In the genomic region with DNA sequence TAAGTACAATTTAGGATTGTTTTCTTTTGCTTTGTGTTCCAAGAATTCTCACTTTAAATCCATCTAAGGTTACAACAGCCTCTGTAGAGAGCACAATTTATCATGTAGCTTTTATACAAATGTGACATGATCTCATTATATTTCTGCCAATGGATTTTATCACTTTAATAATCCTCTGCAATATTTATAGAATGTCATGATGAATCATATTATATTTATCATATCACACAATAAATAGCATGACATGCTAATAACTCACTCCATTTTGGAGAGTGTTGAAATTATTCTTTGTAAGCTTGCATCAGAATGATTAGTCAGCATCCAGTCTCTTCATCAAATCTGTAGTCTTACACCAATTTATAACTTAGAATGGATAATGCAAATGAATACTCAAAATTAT, we compare ENCODE assay signal across 28 cellular contexts.
DNase-seq lines count a peak whose midpoint lies in the region; ATAC-seq, FAIRE-seq and TF ChIP-seq lines count a peak whose summit lies in the region.
"Had no signal": no experiment of that assay in that cellular context is flagged by ENCODE, and none has a peak within 500 bp of the region (broad histone marks: within the 10 kb centered on the region; RNA-seq: fewer than 3 reads in every experiment).

No MANE protein-coding gene starts in this region.

- H2BK15ac ChIP-seq in IMR-90 (ENCODE audit: low read depth, low read length): no peak overlapping the region

- no peak overlapping the region for H2AFZ ChIP-seq in IMR-90 (replicated peaks; ENCODE audit: low read length, poor library complexity)

- CTCF ChIA-PET in IMR-90 (lab: Yijun Ruan, JAX): no interaction called here
- CTCF ChIA-PET in CD8-positive, alpha-beta memory T cell (lab: Charles Lee): no interaction called here

- H3K4me3 ChIP-seq in AG09309 (ENCODE audit: control insufficient read depth, low read depth, low read length) (no peak overlapping the region), IMR-90 (ENCODE audit: insufficient read depth, low read depth, low read length) (no peak overlapping the region), uterus (no peak overlapping the region)
- H3K4me3 ChIP-seq in CD8-positive, alpha-beta memory T cell (ENCODE audit: low read length): no peak overlapping the region
- H3K4me3 ChIP-seq: ascending aorta, lower lobe of right lung, prostate gland, SK-N-MC, tibial artery had no signal

- peak; percentile 23 for DNase-seq in AG09309 (ENCODE audit: low read depth)
- peak; percentile 30 for DNase-seq in IMR-90
- peak; percentile 12 for DNase-seq in RKO (ENCODE audit: low spot score)
- DNase-seq in fibroblast of gingiva (ENCODE audit: low read depth): peak; percentile 18
- no peak for DNase-seq in frontal cortex (ENCODE audit: low spot score in 2 of 2)
- no peak for DNase-seq in GF-D8 (lab: John Stamatoyannopoulos, UW)
- no peak for DNase-seq in uterus
- no peak for DNase-seq in CD8-positive, alpha-beta memory T cell
- DNase-seq: activated CD4-positive, alpha-beta memory T cell treated with anti-CD3 and anti-CD28 coated beads, Interleukin-2, amount 10 ng/mL, durations not matched to agents 7 days and 5 days; activated naive CD4-positive, alpha-beta T cell treated with Interleukin-2 at 50 U/mL for 16 hours; activated T-cell treated with anti-CD3 and anti-CD28 coated beads for 4 hours; endodermal cell; foreskin melanocyte; hypothalamus; kidney; lower lobe of right lung; NCI-H1436; NCI-H2227 treated with DMSO at 0.1 percent for 48 hours; small intestine; stimulated activated naive CD4-positive, alpha-beta T cell; T1000; tibial artery had no signal

- no peak overlapping the region for H2BK120ac ChIP-seq in IMR-90 (ENCODE audit: low read depth, low read length)

- H3K9me1 ChIP-seq in IMR-90 (ENCODE audit: insufficient read depth, low read length): no peaks in the 10 kb centered on the region

- no peak overlapping the region for H3K4ac ChIP-seq in IMR-90 (ENCODE audit: low read depth, low read length)

- no peak overlapping the region for H3K9ac ChIP-seq in IMR-90 (ENCODE audit: low read depth, low read length)
- H3K9ac ChIP-seq: KMS-11 had no signal

- H3K27me3 Mint-ChIP-seq in CD8-positive, alpha-beta memory T cell: no peaks in the 10 kb centered on the region
- H3K27me3 Mint-ChIP-seq: activated CD4-positive, alpha-beta memory T cell treated with anti-CD3 and anti-CD28 coated beads, Interleukin-2, amount 10 ng/mL, durations not matched to agents 7 days and 5 days had no signal

- 0 out of 2 replicates have a peak, but pooled peaks cover 2% of the 10 kb centered on the region for H3K4me1 ChIP-seq in IMR-90 (ENCODE audit: control insufficient read depth, insufficient read depth, low read length)
- H3K4me1 ChIP-seq in uterus: no peaks in the 10 kb centered on the region
- H3K4me1 ChIP-seq in CD8-positive, alpha-beta memory T cell (ENCODE audit: insufficient read depth, low read length): no peaks in the 10 kb centered on the region
- H3K4me1 ChIP-seq: ascending aorta, lower lobe of right lung, prostate gland had no signal

- BruUV-seq in IMR-90 (replicated peaks; lab: Mats Ljungman, UMichigan): no TSS peak

- no peaks in the 10 kb centered on the region for H3K4me1 Mint-ChIP-seq in CD8-positive, alpha-beta memory T cell
- H3K4me1 Mint-ChIP-seq: activated CD4-positive, alpha-beta memory T cell treated with anti-CD3 and anti-CD28 coated beads, Interleukin-2, amount 10 ng/mL, durations not matched to agents 7 days and 5 days; endodermal cell had no signal

- no peaks in the 10 kb centered on the region for H3K9me3 ChIP-seq in IMR-90 (ENCODE audit: control insufficient read depth, insufficient read depth, low read length)
- no peaks in the 10 kb centered on the region for H3K9me3 ChIP-seq in uterus
- no peaks in the 10 kb centered on the region for H3K9me3 ChIP-seq in CD8-positive, alpha-beta memory T cell (ENCODE audit: low read length)
- H3K9me3 ChIP-seq: ascending aorta, lower lobe of right lung, prostate gland, tibial artery had no signal

- no peak overlapping the region for H4K5ac ChIP-seq in IMR-90 (ENCODE audit: low read depth, low read length)

- H4K91ac ChIP-seq in IMR-90 (ENCODE audit: insufficient read depth, low read depth, low read length): no peak overlapping the region

- no peak overlapping the region for H2BK20ac ChIP-seq in IMR-90 (ENCODE audit: low read depth, low read length)

- H3K27me3 ChIP-seq in IMR-90 (ENCODE audit: control insufficient read depth, insufficient read depth, low read length) (no peaks in the 10 kb centered on the region), uterus (no peaks in the 10 kb centered on the region)
- H3K27me3 ChIP-seq in CD8-positive, alpha-beta memory T cell (ENCODE audit: insufficient read depth, low read length, poor library complexity, severe bottlenecking): no peaks in the 10 kb centered on the region
- H3K27me3 ChIP-seq: ascending aorta, tibial artery had no signal

- H2BK5ac ChIP-seq in IMR-90 (ENCODE audit: low read depth, low read length, poor library complexity, severe bottlenecking): no peak overlapping the region

- H3K4me2 ChIP-seq in IMR-90 (ENCODE audit: low read depth, low read length): no peak overlapping the region
- H3K4me2 ChIP-seq: KMS-11 had no signal

- no peaks in the 10 kb centered on the region for H3K79me1 ChIP-seq in IMR-90 (ENCODE audit: low read depth in 1 of 2, low read length in 2 of 2)

- TF ChIP-seq RAD21 in IMR-90 (IDR thresholded peaks at IDR 0.05; ENCODE audit: low read length): no peak

- no peak overlapping the region for H3K14ac ChIP-seq in IMR-90 (replicated peaks; ENCODE audit: low read depth, low read length)

- no peaks in the 10 kb centered on the region for H4K20me1 ChIP-seq in IMR-90 (ENCODE audit: insufficient read depth, low read length)

- no peak overlapping the region for H3K18ac ChIP-seq in IMR-90 (ENCODE audit: low read depth, low read length)

- POLR2A ChIA-PET in IMR-90 (lab: Charles Lee; ENCODE audit: unreplicated experiment): interaction anchor here (1.0 kb wide), 1 partner anchor 12 kb away, joined by 3 read pairs; no protein-coding TSS in a partner anchor
- POLR2A ChIA-PET in CD8-positive, alpha-beta memory T cell (lab: Charles Lee): no interaction called here

- FAIRE-seq in frontal cortex (lab: Jason Lieb, UNC): no peak
- FAIRE-seq: H1 had no signal

- H3K27ac Mint-ChIP-seq in CD8-positive, alpha-beta memory T cell: no peak overlapping the region
- H3K27ac Mint-ChIP-seq: activated CD4-positive, alpha-beta memory T cell treated with anti-CD3 and anti-CD28 coated beads, Interleukin-2, amount 10 ng/mL, durations not matched to agents 7 days and 5 days; endodermal cell had no signal

- peaks cover 2 to 26% (median 16%) of the 10 kb centered on the region in 5 donors for H3K9me3 Mint-ChIP-seq in CD8-positive, alpha-beta memory T cell

- no peak for ATAC-seq in IMR-90 (ENCODE audit: low read depth)
- ATAC-seq: lower lobe of right lung, Panc1 had no signal

- no peak overlapping the region for H4K8ac ChIP-seq in IMR-90 (ENCODE audit: low read depth in 2 of 2, low read length in 2 of 2)

- H3K56ac ChIP-seq in IMR-90 (ENCODE audit: extremely low read depth, insufficient read depth, low read length): no peak overlapping the region

- intact Hi-C loops in IMR-90 (cut with micrococcal nuclease) (no loop called here), uterus (cut with DNase I; ENCODE audit: low total_unique reads) (no loop called here)

- no peak overlapping the region for H3K27ac ChIP-seq in IMR-90 (ENCODE audit: insufficient read depth, low read length)
- H3K27ac ChIP-seq in uterus: no peak overlapping the region
- no peak overlapping the region for H3K27ac ChIP-seq in CD8-positive, alpha-beta memory T cell (ENCODE audit: low read depth, low read length)
- H3K27ac ChIP-seq: ascending aorta, KMS-11, lower lobe of right lung, prostate gland, SK-N-MC, tibial artery had no signal

- dilution Hi-C loops in IMR-90 (cut with HindIII; ENCODE audit: low sequenced_read_pairs, unreplicated experiment): no loop called here

- no peak overlapping the region for H3K23ac ChIP-seq in IMR-90 (ENCODE audit: low read depth, low read length)

- H2AK9ac ChIP-seq in IMR-90 (replicated peaks; ENCODE audit: low read depth, low read length, poor library complexity): no peak overlapping the region

- no peak overlapping the region for H2AK5ac ChIP-seq in IMR-90 (ENCODE audit: low read depth, low read length)

- no peaks in the 10 kb centered on the region for H3K36me3 Mint-ChIP-seq in CD8-positive, alpha-beta memory T cell

- TF ChIP-seq CTCF in AG09309 (IDR thresholded peaks at IDR 0.05; ENCODE audit: control insufficient read depth, insufficient read depth, low read depth, low read length, missing control alignments) (no peak), IMR-90 (conservative IDR thresholded peaks at IDR 0.05; ENCODE audit: low read depth, low read length) (no peak), uterus (IDR thresholded peaks at IDR 0.05) (no peak)

- no peak overlapping the region for H3K4me3 Mint-ChIP-seq in CD8-positive, alpha-beta memory T cell
- H3K4me3 Mint-ChIP-seq: activated CD4-positive, alpha-beta memory T cell treated with anti-CD3 and anti-CD28 coated beads, Interleukin-2, amount 10 ng/mL, durations not matched to agents 7 days and 5 days; endodermal cell had no signal

- TF ChIP-seq POLR2A in IMR-90 (IDR thresholded peaks at IDR 0.05; ENCODE audit: low read depth, low read length) (no peak), uterus (IDR thresholded peaks at IDR 0.05) (no peak)

- in situ Hi-C loops in IMR-90 (cut with MboI; ENCODE audit: low sequenced_read_pairs): no loop called here

- H3K36me3 ChIP-seq in IMR-90 (ENCODE audit: control insufficient read depth, insufficient read depth, low read length): no peaks in the 10 kb centered on the region
- no peaks in the 10 kb centered on the region for H3K36me3 ChIP-seq in uterus
- H3K36me3 ChIP-seq in CD8-positive, alpha-beta memory T cell (ENCODE audit: insufficient read depth, low read length): no peaks in the 10 kb centered on the region
- H3K36me3 ChIP-seq: ascending aorta, lower lobe of right lung, prostate gland, tibial artery had no signal

TF ChIP-seq in IMR-90, 13 proteins besides CTCF, POLR2A, EP300 and RAD21:
- TF ChIP-seq CEBPB (IDR thresholded peaks at IDR 0.05; ENCODE audit: low read depth, low read length) (peak; percentile 19; the same call in 1 of the 2 replicates), RCOR1 (IDR thresholded peaks at IDR 0.05; ENCODE audit: insufficient replicate concordance, low read length) (no peak), MAFK (IDR thresholded peaks at IDR 0.05; ENCODE audit: low read depth, low read length) (peak; percentile 47; the same call in 1 of the 2 replicates), RFX5 (IDR thresholded peaks at IDR 0.05; ENCODE audit: low read depth, low read length) (no peak)

Comparison
In these comparisons a context has a peak if more than half of its experiments do, and no peak if none do; other contexts are left out.
1. DNase-seq: peak in AG09309 (single experiment), IMR-90 (single experiment), RKO (single experiment) and fibroblast of gingiva (single experiment); none in frontal cortex (0 of 2), GF-D8 (single experiment), uterus (0 of 2) and CD8-positive, alpha-beta memory T cell (0 of 5).